1 cellular context compared by ENCODE assay signal in genomic region chr5:25568989-25569625, GRCh38.
TF ChIP-seq lines count a peak whose summit lies in the region.

No MANE protein-coding gene starts in this region.

TF ChIP-seq in HEK293, 187 proteins besides CTCF, POLR2A, EP300 and RAD21 (continued from another document):
- TF ChIP-seq ZBTB6 (tag by site-specific recombination; IDR thresholded peaks at IDR 0.05) = no peak
- no peak for TF ChIP-seq GLI2 (tag by site-specific recombination; IDR thresholded peaks at IDR 0.05; ENCODE audit: borderline replicate concordance, low read depth)
- no peak for TF ChIP-seq HOXC10 (CRISPR knock-in tag; IDR thresholded peaks at IDR 0.05)
TF ChIP-seq in HEK293: peak in this region for 7.
